In the genomic region with DNA sequence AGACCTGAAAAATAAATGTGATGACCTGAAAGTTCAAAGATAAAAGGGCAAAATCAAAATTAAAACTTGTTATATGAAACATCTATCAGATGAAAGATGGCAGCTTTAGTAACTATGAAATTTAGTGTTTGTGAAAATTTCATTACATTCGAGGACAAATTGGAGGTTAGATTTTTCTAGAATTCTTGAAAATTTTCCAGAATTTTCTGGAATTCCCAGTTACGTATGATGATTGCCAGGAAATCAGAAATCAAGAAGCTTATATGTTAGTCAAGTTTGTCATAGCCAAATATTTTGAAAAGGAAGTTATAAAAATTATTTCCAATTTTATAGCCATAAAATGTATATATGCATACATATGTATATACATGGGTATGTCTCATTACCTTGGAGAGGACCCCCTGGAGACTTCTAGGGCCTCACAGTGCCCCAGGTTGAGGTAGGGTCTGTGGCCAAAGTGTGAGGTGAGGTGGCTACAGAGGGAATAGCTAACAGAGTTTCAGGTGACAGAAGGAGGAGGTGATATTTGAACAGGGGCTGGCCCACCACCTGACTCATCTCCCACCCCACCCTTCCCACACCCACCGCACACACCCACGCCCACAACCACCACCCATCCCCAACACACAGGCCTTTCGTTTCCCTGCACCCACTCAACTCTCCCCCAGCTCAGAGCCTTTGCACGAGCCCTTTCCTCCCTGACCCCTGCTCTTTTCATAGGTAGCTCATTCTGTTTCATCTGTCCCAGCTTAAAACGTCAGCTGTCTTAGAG, we compare ENCODE assay signal across 15 cellular contexts. TPM values are rescaled to one million over a fixed set of nuclear protein-coding genes. Genes with fewer than 3 reads are reported as not detected.
DNase-seq lines count a peak whose midpoint lies in the region; ATAC-seq and TF ChIP-seq lines count a peak whose summit lies in the region.
"Had no signal": no experiment of that assay in that cellular context is flagged by ENCODE, and none has a peak within 500 bp of the region (broad histone marks: within the 10 kb centered on the region; RNA-seq: fewer than 3 reads in every experiment).

No MANE protein-coding gene starts in this region.

- CTCF ChIA-PET in MCF 10A (lab: Yijun Ruan, JAX): interaction anchor here (0.6 to 5.8 kb wide), 12 partner anchors 9 to 386 kb away, joined by 3 to 57 read pairs (median 4); a partner anchor contains a TSS

- peaks cover 0 to 63% (median 48%) of the 10 kb centered on the region in 9 donors for H3K4me1 ChIP-seq in heart right ventricle
- H3K4me1 ChIP-seq: parathyroid adenoma had no signal

- POLR2A ChIA-PET in MCF 10A (lab: Yijun Ruan, JAX): interaction anchor here (0.7 to 1.1 kb wide), 3 partner anchors 198 to 739 kb away, joined by 3 to 4 read pairs (median 4); no protein-coding TSS in a partner anchor

- H3K36me3 ChIP-seq in heart right ventricle: no peaks in the 10 kb centered on the region

- peak; percentile 76 for ATAC-seq in stimulated activated naive CD8-positive, alpha-beta T cell treated with anti-CD3 and anti-CD28 coated beads, Interleukin-15, Interleukin-2, amounts not matched to agents 100 U/mL and 50 U/mL, for 24 hours
- ATAC-seq in heart right ventricle: no peak

- TF ChIP-seq CTCF in MCF 10A (IDR thresholded peaks at IDR 0.05; ENCODE audit: unreplicated experiment): no peak
- TF ChIP-seq CTCF in heart right ventricle (IDR thresholded peaks at IDR 0.05): no peak

- peak overlapping the region; percentile 63 to 79 (median 70) for H3K4me3 Mint-ChIP-seq in immature natural killer cell
- no peak overlapping the region for H3K4me3 Mint-ChIP-seq in MCF 10A (ENCODE audit: unreplicated experiment)

- no TSS peak for BruUV-seq in MCF 10A (replicated peaks; lab: Mats Ljungman, UMichigan)

- H3K27me3 Mint-ChIP-seq in immature natural killer cell (ENCODE audit: low read depth in 3 of 3) (peaks cover 5 to 14% (median 5%) of the 10 kb centered on the region in 3 donors), MCF 10A (ENCODE audit: insufficient read depth, unreplicated experiment) (no peaks in the 10 kb centered on the region)

- WGBS in heart right ventricle, 2 donors: 82 to 85% methylated on average over 7 of the region's 7 CpGs

- no peak overlapping the region for H3K4me3 ChIP-seq in heart right ventricle
- H3K4me3 ChIP-seq: lung had no signal

- H3K27me3 ChIP-seq in heart right ventricle: no peaks in the 10 kb centered on the region

- no peak overlapping the region for H3K27ac ChIP-seq in heart right ventricle
- H3K27ac ChIP-seq: parathyroid adenoma had no signal

- H3K27ac Mint-ChIP-seq in immature natural killer cell (peak overlapping the region; percentile 81 to 93 (median 87)), MCF 10A (ENCODE audit: low read depth, unreplicated experiment) (no peak overlapping the region)

- intact Hi-C loops in MCF 10A (cut with micrococcal nuclease) (loop anchor here (5.0 kb wide), 3 partner anchors 199 to 386 kb away; no protein-coding TSS in a partner anchor), heart right ventricle (cut with DNase I) (loop anchor here in 3 of 10 donors (5.0 to 10.0 kb wide), 3 partner anchors 36 to 301 kb away; a partner anchor contains a TSS)

- peak; percentile 72 for DNase-seq in activated naive CD4-positive, alpha-beta T cell treated with Interleukin-2 at 50 U/mL for 16 hours
- DNase-seq in activated naive CD4-positive, alpha-beta T cell (lab: John Stamatoyannopoulos, UW): no peak
- peak; percentile 73 for DNase-seq in activated CD8-positive, alpha-beta memory T cell treated with anti-CD3 and anti-CD28 coated beads, Interleukin-2, amount 50 U/mL, for 4 hours
- DNase-seq in immature natural killer cell (peak; percentile 73 to 75 (median 74)), MCF 10A (ENCODE audit: unreplicated experiment) (no peak), GF-D8 (lab: John Stamatoyannopoulos, UW) (no peak), heart right ventricle (no peak)
- peak; percentile 78 for DNase-seq in stimulated activated naive CD8-positive, alpha-beta T cell treated with anti-CD3 and anti-CD28 coated beads, Interleukin-15, Interleukin-2, amounts not matched to agents 100 U/mL and 50 U/mL, for 24 hours
- DNase-seq: amygdala, DMS79 treated with DMSO at 0.1 percent for 48 hours, glutamatergic neuron, NCI-H187 had no signal

- H3K9me3 ChIP-seq in heart right ventricle: no peaks in the 10 kb centered on the region

- H3K36me3 Mint-ChIP-seq in immature natural killer cell: no peaks in the 10 kb centered on the region
- no peaks in the 10 kb centered on the region for H3K36me3 Mint-ChIP-seq in MCF 10A (ENCODE audit: insufficient read depth, unreplicated experiment)

- peaks cover 56 to 57% of the 10 kb centered on the region in 2 donors for H3K4me1 Mint-ChIP-seq in immature natural killer cell
- H3K4me1 Mint-ChIP-seq in MCF 10A (ENCODE audit: insufficient read depth, unreplicated experiment): no peaks in the 10 kb centered on the region

- H3K9me3 Mint-ChIP-seq in immature natural killer cell (no peaks in the 10 kb centered on the region), MCF 10A (ENCODE audit: unreplicated experiment) (no peaks in the 10 kb centered on the region)

RNA-seq across cellular contexts. Expression of a gene that starts 21.5 kb away (rescaled TPM):
- polyA plus RNA-seq in immature natural killer cell: under 1 TPM in 2 of 3 donors, not detected in 1; 0.09 to 0.11 TPM
- total RNA-seq in MCF 10A (2022): not detected in 2 replicates
- under 1 TPM in 5 of 10 donors, not detected in 5; 0.05 to 0.16 (median 0.07) TPM for total RNA-seq in heart right ventricle
- polyA plus RNA-seq in heart right ventricle: under 1 TPM; 0.03 to 0.15 TPM
- total RNA-seq: A673 had no signal

Comparison
In these comparisons a context has a peak if more than half of its experiments do, and no peak if none do; other contexts are left out.
1. DNase-seq: peak in activated naive CD4-positive, alpha-beta T cell treated with Interleukin-2 at 50 U/mL for 16 hours (single experiment), activated CD8-positive, alpha-beta memory T cell treated with anti-CD3 and anti-CD28 coated beads, Interleukin-2, amount 50 U/mL, for 4 hours (single experiment), immature natural killer cell (3 of 3) and stimulated activated naive CD8-positive, alpha-beta T cell treated with anti-CD3 and anti-CD28 coated beads, Interleukin-15, Interleukin-2, amounts not matched to agents 100 U/mL and 50 U/mL, for 24 hours (single experiment); none in activated naive CD4-positive, alpha-beta T cell (0 of 4), MCF 10A (single experiment), GF-D8 (single experiment) and heart right ventricle (0 of 2).